Comparison of ENCODE assay signal across 1 cellular context in genomic region chr14:85293820-85294219, GRCh38.
TF ChIP-seq lines count a peak whose summit lies in the region.

No MANE protein-coding gene starts in this region.

TF ChIP-seq in endothelial cell of umbilical vein, 7 proteins besides CTCF, POLR2A, EP300 and RAD21:
- TF ChIP-seq JUN (IDR thresholded peaks at IDR 0.05; ENCODE audit: borderline replicate concordance, insufficient read depth, insufficient read length, low read depth) = no peak
- TF ChIP-seq EZH2 (IDR thresholded peaks at IDR 0.05; ENCODE audit: borderline replicate concordance, low read depth, low read length, severe bottlenecking) = no peak
- TF ChIP-seq POLR2AphosphoS5 (IDR thresholded peaks at IDR 0.05; ENCODE audit: insufficient read depth, low read depth, low read length) = no peak
- no peak for TF ChIP-seq MYC (IDR thresholded peaks at IDR 0.05; ENCODE audit: low read depth, low read length)
- no peak for TF ChIP-seq FOS (IDR thresholded peaks at IDR 0.05; ENCODE audit: borderline replicate concordance, insufficient read depth, low read length)
- TF ChIP-seq MAX (IDR thresholded peaks at IDR 0.05; ENCODE audit: insufficient read depth, insufficient read length) = no peak
